Comparison of ENCODE assay signal across 8 cellular contexts in the genomic region with DNA sequence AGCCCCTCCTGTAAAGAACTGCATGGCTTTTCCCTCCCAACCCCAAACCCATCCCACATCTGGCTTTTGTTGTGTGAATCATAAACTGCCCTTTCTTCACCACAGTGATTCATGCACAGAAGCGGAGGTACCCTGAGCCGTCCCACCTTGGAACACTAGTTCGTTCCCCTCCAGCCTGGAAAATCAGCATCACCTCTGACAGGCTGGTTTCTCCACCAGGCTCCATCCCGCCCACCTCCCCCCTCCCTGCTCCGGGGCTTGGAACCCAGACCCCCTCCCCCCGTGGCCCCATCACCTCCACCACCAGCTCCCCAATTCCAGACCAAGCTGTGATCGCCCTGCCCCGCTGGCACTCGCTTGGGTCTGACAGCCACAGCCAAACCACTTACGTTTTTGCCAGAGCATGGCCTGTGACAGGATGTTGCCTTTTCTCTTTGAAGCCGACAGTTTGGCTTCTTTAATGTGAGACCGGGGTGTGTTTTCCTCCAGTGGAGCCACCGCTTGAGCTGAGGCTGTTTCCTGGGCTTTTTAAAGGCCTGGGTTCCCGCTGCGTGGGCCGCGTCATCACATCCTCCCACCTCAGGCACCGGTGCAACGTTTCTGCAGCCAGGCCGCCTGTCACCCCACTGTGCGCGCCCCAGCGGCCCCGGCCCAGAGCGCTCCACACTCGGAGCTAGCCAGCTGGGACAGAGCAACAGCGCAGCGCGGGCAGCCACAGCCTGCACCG. TPM values are rescaled to one million over a fixed set of nuclear protein-coding genes. Genes with fewer than 3 reads are reported as not detected.
DNase-seq lines count a peak whose midpoint lies in the region; ATAC-seq and FAIRE-seq lines count a peak whose summit lies in the region.

A gene with protein sequence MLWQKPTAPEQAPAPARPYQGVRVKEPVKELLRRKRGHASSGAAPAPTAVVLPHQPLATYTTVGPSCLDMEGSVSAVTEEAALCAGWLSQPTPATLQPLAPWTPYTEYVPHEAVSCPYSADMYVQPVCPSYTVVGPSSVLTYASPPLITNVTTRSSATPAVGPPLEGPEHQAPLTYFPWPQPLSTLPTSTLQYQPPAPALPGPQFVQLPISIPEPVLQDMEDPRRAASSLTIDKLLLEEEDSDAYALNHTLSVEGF (minus strand): TSS at position 503 of the 727 bp plus-strand sequence. CDS start 98 bp downstream, at position 405.

- H3K36me3 ChIP-seq in SJCRH30: no peaks in the 10 kb centered on the region

- H3K27ac ChIP-seq in SJCRH30: no peak within 1 kb of the TSS

- H3K27me3 ChIP-seq in SJCRH30: no peaks in the 10 kb centered on the region

- no peaks in the 10 kb centered on the region for H3K9me3 ChIP-seq in SJCRH30 (replicated peaks)

- ATAC-seq in GM18511 (IDR thresholded peaks at IDR 0.05; ENCODE audit: unreplicated experiment) (peak; percentile 75), HG02884 (IDR thresholded peaks at IDR 0.05; ENCODE audit: unreplicated experiment) (peak; percentile 41)

- DNase-seq in T-helper 22 cell (ENCODE audit: low read depth) (peak; percentile 40), SIG-M5 treated with dmso at 0.1 percent for 504 hours (lab: John Stamatoyannopoulos, UW; ENCODE audit: unreplicated experiment) (no peak), SJCRH30 (no peak), RCC 7860 (ENCODE audit: low spot score) (no peak)
- DNase-seq in central memory CD4-positive, alpha-beta T cell: peak; percentile 80
- DNase-seq in stimulated activated CD4-positive, alpha-beta T cell treated with anti-CD3 and anti-CD28 coated beads, Interleukin-15, amount 100 ng/mL, for 1 hour (ENCODE audit: low read depth in 1 of 2, low spot score in 1 of 2): peak; percentile 21 to 47

- H3K4me1 ChIP-seq in SJCRH30: no peaks in the 10 kb centered on the region

- no peak within 1 kb of the TSS for H3K4me3 ChIP-seq in SJCRH30

- FAIRE-seq in RCC 7860 (lab: Jason Lieb, UNC): no peak

RNA-seq across cellular contexts. Expression of the gene that starts here (rescaled TPM):
- total RNA-seq in SJCRH30 (2014; rRNA removed; shearing (Covaris generic)): not detected in 2 replicates

Comparison
In these comparisons a context has a peak if more than half of its experiments do, and no peak if none do; other contexts are left out.
1. DNase-seq: peak in T-helper 22 cell (single experiment), central memory CD4-positive, alpha-beta T cell (single experiment) and stimulated activated CD4-positive, alpha-beta T cell treated with anti-CD3 and anti-CD28 coated beads, Interleukin-15, amount 100 ng/mL, for 1 hour (2 of 2); none in SIG-M5 treated with dmso at 0.1 percent for 504 hours (single experiment), SJCRH30 (0 of 2) and RCC 7860 (single experiment).